Comparison of ENCODE assay signal across 9 cellular contexts in the genomic region with DNA sequence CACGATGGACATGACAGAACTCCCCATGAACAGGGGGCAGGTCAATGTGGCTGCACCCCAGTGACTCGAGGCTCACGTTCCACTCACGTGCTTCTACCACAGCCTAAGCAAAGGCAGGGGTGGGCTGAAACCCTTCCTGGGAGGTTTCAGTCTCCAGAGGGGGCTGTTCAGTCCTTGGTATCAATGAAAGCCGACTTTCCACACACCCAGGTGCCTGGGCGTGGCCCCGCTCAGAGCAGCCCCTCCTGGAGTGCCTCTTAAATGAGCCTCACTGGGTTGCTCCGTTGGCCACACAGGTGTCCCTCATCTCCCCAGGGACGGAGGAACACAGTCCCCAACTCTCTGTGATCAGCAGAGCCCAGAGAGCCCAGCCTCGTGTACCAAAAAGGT.
A peak's percentile ranks its signal among the peaks of the same experiment; 100 is the strongest.
DNase-seq lines count a peak whose midpoint lies in the region; ATAC-seq and TF ChIP-seq lines count a peak whose summit lies in the region.
"Had no signal": no experiment of that assay in that cellular context is flagged by ENCODE, and none has a peak within 500 bp of the region (broad histone marks: within the 10 kb centered on the region; RNA-seq: fewer than 3 reads in every experiment).

No MANE protein-coding gene starts in this region.

- H3K9me3 Mint-ChIP-seq in CD4-positive, alpha-beta T cell: no peaks in the 10 kb centered on the region
- peaks cover 0 to 4% (median 0%) of the 10 kb centered on the region in 3 donors for H3K9me3 Mint-ChIP-seq in T-cell

- no peaks in the 10 kb centered on the region for H3K9me3 ChIP-seq in CD4-positive, alpha-beta T cell (ENCODE audit: control insufficient read depth, low read length)
- no peaks in the 10 kb centered on the region for H3K9me3 ChIP-seq in right cardiac atrium (ENCODE audit: control insufficient read depth, low read length)
- no peaks in the 10 kb centered on the region for H3K9me3 ChIP-seq in smooth muscle cell (replicated peaks; ENCODE audit: low read depth)

- CTCF ChIA-PET in CD4-positive, alpha-beta T cell (lab: Charles Lee): no interaction called here
- CTCF ChIA-PET in T-cell (lab: Charles Lee): no interaction called here

- 82% methylated on average over 10 of the region's 10 CpGs for WGBS in right cardiac atrium
- 86% methylated on average over 10 of the region's 10 CpGs for WGBS in smooth muscle cell (ENCODE audit: low lambda C conversion rate)

- H3K4me2 ChIP-seq in smooth muscle cell: peak overlapping the region; percentile 56

- peaks cover 17% of the 10 kb centered on the region for H3K36me3 Mint-ChIP-seq in CD4-positive, alpha-beta T cell (ENCODE audit: low read depth)
- H3K36me3 Mint-ChIP-seq in T-cell: peaks cover 13% of the 10 kb centered on the region
- H3K36me3 Mint-ChIP-seq: brain had no signal

- H3F3A ChIP-seq in smooth muscle cell (ENCODE audit: low read depth): no peaks in the 10 kb centered on the region

- no peaks in the 10 kb centered on the region for H4K20me1 ChIP-seq in smooth muscle cell (ENCODE audit: low read depth)

- peaks cover 61% of the 10 kb centered on the region for H3K4me1 Mint-ChIP-seq in CD4-positive, alpha-beta T cell (ENCODE audit: low read depth)
- peaks cover 56 to 72% (median 69%) of the 10 kb centered on the region in 3 donors for H3K4me1 Mint-ChIP-seq in T-cell

- H3K9ac ChIP-seq in smooth muscle cell (ENCODE audit: low read depth): peak overlapping the region; percentile 58

- no peaks in the 10 kb centered on the region for H3K27me3 Mint-ChIP-seq in CD4-positive, alpha-beta T cell
- H3K27me3 Mint-ChIP-seq in T-cell: no peaks in the 10 kb centered on the region

- no peak overlapping the region for H3K4me3 ChIP-seq in right cardiac atrium (ENCODE audit: low read length)
- H3K4me3 ChIP-seq in smooth muscle cell: no peak overlapping the region

- no peak overlapping the region for H3K27ac ChIP-seq in CD4-positive, alpha-beta T cell (ENCODE audit: low read depth, low read length)
- H3K27ac ChIP-seq in right cardiac atrium (ENCODE audit: low read length): peak overlapping the region; percentile 54
- H3K27ac ChIP-seq in smooth muscle cell (ENCODE audit: low read depth): peak overlapping the region; percentile 88

- intact Hi-C loops in CD4-positive, alpha-beta T cell (cut with DNase I, micrococcal nuclease): loop anchor here in 1 of 2 experiments (10.0 kb wide), 1 partner anchor 265 kb away; the partner anchor contains the start of gene GET4
- intact Hi-C loops in right cardiac atrium (cut with DNase I): no loop called here

- H2AFZ ChIP-seq in smooth muscle cell (ENCODE audit: low read depth): no peak overlapping the region

- H3K4me1 ChIP-seq in right cardiac atrium (ENCODE audit: control insufficient read depth, insufficient read depth, low read length) (no peaks in the 10 kb centered on the region), smooth muscle cell (ENCODE audit: low read depth) (peaks cover 11% of the 10 kb centered on the region)

- peak overlapping the region; percentile 97 for H3K27ac Mint-ChIP-seq in CD4-positive, alpha-beta T cell
- peak overlapping the region in 1 of 2 donors; percentile 94 for H3K27ac Mint-ChIP-seq in T-cell

- no peaks in the 10 kb centered on the region for H3K79me2 ChIP-seq in smooth muscle cell (ENCODE audit: low read depth)

- ATAC-seq in CD4-positive, alpha-beta T cell (ENCODE audit: poor library complexity): no peak
- ATAC-seq in T-cell (replicated peaks in 1 of 4) (no peak), right cardiac atrium (peak in 1 of 2 donors; percentile 1)

- DNase-seq in CD4-positive, alpha-beta T cell: no peak
- DNase-seq in T-cell (no peak), right cardiac atrium (no peak), smooth muscle cell (lab: John Stamatoyannopoulos, UW; ENCODE audit: unreplicated experiment) (no peak), EL (no peak), ecto neural progenitor cell (ENCODE audit: low spot score) (no peak)
- DNase-seq in stimulated activated CD4-positive, alpha-beta T cell treated with anti-CD3 and anti-CD28 coated beads, Interleukin-4, amount 100 ng/mL, for 24 hours: no peak
- DNase-seq: NCI-H2227 treated with DMSO at 0.1 percent for 48 hours had no signal

- H3K27me3 ChIP-seq in CD4-positive, alpha-beta T cell (ENCODE audit: control insufficient read depth, insufficient read depth, low read length): no peaks in the 10 kb centered on the region
- H3K27me3 ChIP-seq in right cardiac atrium (ENCODE audit: control insufficient read depth, insufficient read depth) (no peaks in the 10 kb centered on the region), smooth muscle cell (ENCODE audit: low read depth) (no peaks in the 10 kb centered on the region)

- TF ChIP-seq CTCF in CD4-positive, alpha-beta T cell (IDR thresholded peaks at IDR 0.05): no peak
- no peak for TF ChIP-seq CTCF in smooth muscle cell (IDR thresholded peaks at IDR 0.05; ENCODE audit: borderline replicate concordance, insufficient read depth, poor library complexity, severe bottlenecking)

- POLR2A ChIA-PET in CD4-positive, alpha-beta T cell (lab: Charles Lee): interaction anchor here (0.8 to 0.9 kb wide), 2 partner anchors 8 to 9 kb away, joined by 3 read pairs; no protein-coding TSS in a partner anchor
- POLR2A ChIA-PET in T-cell (lab: Charles Lee): no interaction called here

- H3K36me3 ChIP-seq in smooth muscle cell (ENCODE audit: low read depth): no peaks in the 10 kb centered on the region

- H3K4me3 Mint-ChIP-seq in CD4-positive, alpha-beta T cell: peak overlapping the region; percentile 59
- peak overlapping the region in 2 of 3 donors; percentile 21 to 57 for H3K4me3 Mint-ChIP-seq in T-cell
